1 cellular context compared by ENCODE assay signal in genomic region chr20:48360338-48360698, GRCh38.
TF ChIP-seq lines count a peak whose summit lies in the region.

No MANE protein-coding gene starts in this region.

TF ChIP-seq in GM12878, 131 proteins besides CTCF, POLR2A, EP300 and RAD21 (continued from another document):
- TF ChIP-seq HSF1 (IDR thresholded peaks at IDR 0.05; ENCODE audit: low read depth, low read length) (no peak), SMC3 (IDR thresholded peaks at IDR 0.05; ENCODE audit: borderline replicate concordance, low read length) (peak; percentile 15; the same call in 1 of the 2 replicates), POU2F2 (IDR thresholded peaks at IDR 0.05; ENCODE audit: borderline replicate concordance, low read depth, low read length) (no peak), MEF2B (IDR thresholded peaks at IDR 0.05; ENCODE audit: partially characterized antibody, poor library complexity, severe bottlenecking) (no peak), ZBTB33 (IDR thresholded peaks at IDR 0.05) (no peak), CHD4 (IDR thresholded peaks at IDR 0.05) (no peak), ZNF24 (IDR thresholded peaks at IDR 0.05) (no peak), NRF1 (conservative IDR thresholded peaks at IDR 0.05; ENCODE audit: low read depth, low read length) (no peak), CREB1 (IDR thresholded peaks at IDR 0.05; ENCODE audit: low read depth) (no peak), SPI1 (IDR thresholded peaks at IDR 0.05; ENCODE audit: borderline replicate concordance, insufficient read depth, low read depth, low read length) (no peak), BCL11A (IDR thresholded peaks at IDR 0.05; ENCODE audit: low read depth, low read length) (peak; percentile 22; the same call in 1 of the 2 replicates), ZBTB11 (CRISPR knock-in tag; IDR thresholded peaks at IDR 0.05) (no peak), BHLHE40 (IDR thresholded peaks at IDR 0.05; ENCODE audit: borderline replicate concordance in 1 of 2, low read depth in 2 of 2, low read length in 1 of 2) (peak; percentile 8 to 63; a peak in 2 of 4 replicates), GABPA (IDR thresholded peaks at IDR 0.05; ENCODE audit: low read depth) (no peak), E2F8 (IDR thresholded peaks at IDR 0.05; ENCODE audit: low read depth, partially characterized antibody) (no peak), TAF1 (IDR thresholded peaks at IDR 0.05; ENCODE audit: borderline replicate concordance, low read depth, low read length) (peak; percentile 44; the same call in 1 of the 2 replicates), ZBTB40 (IDR thresholded peaks at IDR 0.05; ENCODE audit: borderline replicate concordance) (no peak), RBBP5 (conservative IDR thresholded peaks at IDR 0.05) (no peak), GATAD2B (conservative IDR thresholded peaks at IDR 0.05; ENCODE audit: low read depth) (no peak), YBX1 (IDR thresholded peaks at IDR 0.05) (no peak), NBN (IDR thresholded peaks at IDR 0.05) (no peak), HDGF (IDR thresholded peaks at IDR 0.05) (no peak), MEF2A (IDR thresholded peaks at IDR 0.05; ENCODE audit: insufficient read depth, low read depth, low read length) (0 out of 2 replicates have a peak, but pooled peaks have one; percentile 6), SRF (IDR thresholded peaks at IDR 0.05; ENCODE audit: low read depth in 2 of 2, low read length in 2 of 2) (no peak), SIN3A (IDR thresholded peaks at IDR 0.05; ENCODE audit: low read depth, low read length) (no peak), ZNF207 (IDR thresholded peaks at IDR 0.05; ENCODE audit: borderline replicate concordance) (no peak), MYB (IDR thresholded peaks at IDR 0.05; ENCODE audit: borderline replicate concordance, low read depth, low read length) (no peak), ATF7 (IDR thresholded peaks at IDR 0.05; ENCODE audit: low read depth) (no peak), HCFC1 (IDR thresholded peaks at IDR 0.05; ENCODE audit: low read length) (no peak), STAT3 (IDR thresholded peaks at IDR 0.05; ENCODE audit: low read depth, low read length) (no peak), ZNF384 (IDR thresholded peaks at IDR 0.05; ENCODE audit: borderline replicate concordance, low read depth, low read length) (no peak), HDAC2 (IDR thresholded peaks at IDR 0.05) (no peak), SP1 (IDR thresholded peaks at IDR 0.05; ENCODE audit: low read depth, low read length) (no peak), BRCA1 (IDR thresholded peaks at IDR 0.05; ENCODE audit: low read depth, low read length) (no peak)
